26 cellular contexts compared by ENCODE assay signal in the genomic region with DNA sequence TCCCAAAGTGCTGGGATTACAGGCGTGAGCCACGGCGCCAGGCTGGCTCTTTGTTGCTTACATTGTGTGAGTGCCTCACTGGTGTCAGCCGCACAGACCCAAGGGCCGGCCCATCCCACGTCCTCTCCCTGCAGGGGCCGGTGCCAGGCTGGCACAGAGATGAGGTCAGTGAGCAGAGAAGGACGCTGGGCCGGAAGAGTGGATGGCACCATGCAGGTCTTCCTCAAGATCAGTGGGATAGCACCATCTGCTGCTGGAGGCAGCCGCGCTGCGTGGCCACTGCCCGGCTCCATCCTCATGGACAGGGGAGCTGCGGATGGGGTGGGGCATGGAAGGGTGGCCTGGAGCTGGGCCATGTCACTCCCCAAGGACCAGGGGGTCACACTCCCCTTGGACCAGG. TPM values are rescaled to one million over a fixed set of nuclear protein-coding genes. Genes with fewer than 3 reads are reported as not detected.
A peak's percentile ranks its signal among the peaks of the same experiment; 100 is the strongest.
DNase-seq lines count a peak whose midpoint lies in the region; ATAC-seq, FAIRE-seq and TF ChIP-seq lines count a peak whose summit lies in the region.
"Had no signal": no experiment of that assay in that cellular context is flagged by ENCODE, and none has a peak within 500 bp of the region (broad histone marks: within the 10 kb centered on the region; RNA-seq: fewer than 3 reads in every experiment).

No MANE protein-coding gene starts in this region.

- no peak for TF ChIP-seq CTCF in left ventricle myocardium inferior (IDR thresholded peaks at IDR 0.05; ENCODE audit: borderline replicate concordance)

- no peaks in the 10 kb centered on the region for H3K36me3 ChIP-seq in left ventricle myocardium inferior
- H3K36me3 ChIP-seq: BE2C, cardiac muscle cell, thyroid gland had no signal

- DNase-seq in Right ventricle myocardium inferior (ENCODE audit: missing footprints) = no peak
- DNase-seq in left ventricle myocardium inferior = no peak
- peak; percentile 13 for DNase-seq in amniotic epithelial cell (ENCODE audit: low read depth)
- DNase-seq in kidney glomerular epithelial cell (lab: John Stamatoyannopoulos, UW) = peak; percentile 14
- no peak for DNase-seq in RCC 7860 (ENCODE audit: low spot score)
- DNase-seq in epidermal melanocyte (ENCODE audit: insufficient read length, low spot score) = no peak
- DNase-seq in SKM-1 treated with dmso at 0.1 percent for 144 hours (lab: John Stamatoyannopoulos, UW; ENCODE audit: unreplicated experiment) = no peak
- no peak for DNase-seq in GM12892 (ENCODE audit: insufficient read length)
- DNase-seq: activated naive CD4-positive, alpha-beta T cell treated with anti-CD3 and anti-CD28 coated beads for 36 hours; activated T-cell treated with anti-CD3 and anti-CD28 coated beads, Interleukin-2, amount 50 U/mL, for 1 hour; BE2C; DMS79; erythroblast; foreskin melanocyte; hippocampal formation; NCI-H510A treated with DMSO at 0.1 percent for 48 hours; stimulated activated CD4-positive, alpha-beta T cell treated with anti-CD3 and anti-CD28 coated beads, Interleukin-4, amount 100 ng/mL, for 1 hour; stimulated activated naive CD4-positive, alpha-beta T cell treated with Interleukin-2 at 50 U/mL for 16 hours; SW 1271; thyroid gland had no signal

- FAIRE-seq in RCC 7860 (lab: Jason Lieb, UNC) (no peak), GM12892 (lab: Jason Lieb, UNC) (no peak)
- FAIRE-seq: GM12878 had no signal

- H3K4me1 ChIP-seq in left ventricle myocardium inferior = no peaks in the 10 kb centered on the region
- H3K4me1 ChIP-seq: BE2C, thyroid gland had no signal

- no peak for TF ChIP-seq POLR2A in GM12892 (IDR thresholded peaks at IDR 0.05; ENCODE audit: low read depth, low read length)

- H3K4me3 ChIP-seq in left ventricle myocardium inferior = no peak overlapping the region
- H3K4me3 ChIP-seq: cardiac muscle cell, GM12878, lung, smooth muscle cell, thyroid gland had no signal

- intact Hi-C loops in Right ventricle myocardium inferior (cut with DNase I) = no loop called here
- intact Hi-C loops in left ventricle myocardium inferior (cut with micrococcal nuclease) = no loop called here

- peaks cover 5% of the 10 kb centered on the region for H3K9me3 ChIP-seq in left ventricle myocardium inferior (replicated peaks)
- H3K9me3 ChIP-seq: BE2C, thyroid gland had no signal

- H3K27me3 ChIP-seq in left ventricle myocardium inferior (ENCODE audit: low read depth) = peaks cover 9% of the 10 kb centered on the region
- H3K27me3 ChIP-seq: BE2C, cardiac muscle cell, thyroid gland had no signal

- ATAC-seq in Right ventricle myocardium inferior = peak; percentile 41
- ATAC-seq: activated CD4-positive, CD25-positive, alpha-beta regulatory T cell treated with anti-CD3 and anti-CD28 coated beads, Interleukin-2, amount 50 U/mL, for 24 hours; GM12878 had no signal

- no peak overlapping the region for H3K27ac ChIP-seq in left ventricle myocardium inferior (replicated peaks)
- H3K27ac ChIP-seq: cardiac muscle cell, thyroid gland had no signal

RNA-seq across cellular contexts. Expression of gene FGF4, which starts 22.0 kb away (rescaled TPM):
- total RNA-seq in Right ventricle myocardium inferior (not detected), left ventricle myocardium inferior (not detected)
- not detected for polyA plus RNA-seq in GM12892 (2012; ENCODE audit: missing spikeins)
- total RNA-seq: A673; activated naive CD4-positive, alpha-beta T cell treated with anti-CD3 and anti-CD28 coated beads for 36 hours; cardiac muscle cell; GM12878; lung; smooth muscle cell; thyroid gland had no signal
- polyA plus RNA-seq: cardiac muscle cell, GM12878, lung, smooth muscle cell had no signal

RNA-seq across cellular contexts. Expression of gene FGF3, which starts 22.1 kb away (rescaled TPM):
- total RNA-seq in Right ventricle myocardium inferior (not detected), left ventricle myocardium inferior (not detected)
- polyA plus RNA-seq in GM12892 (2012; ENCODE audit: missing spikeins) = not detected
- total RNA-seq: A673; activated naive CD4-positive, alpha-beta T cell treated with anti-CD3 and anti-CD28 coated beads for 36 hours; GM12878; lung; smooth muscle cell; thyroid gland had no signal
- polyA plus RNA-seq: cardiac muscle cell, GM12878, lung, smooth muscle cell had no signal

Comparison
In these comparisons a context has a peak if more than half of its experiments do, and no peak if none do; other contexts are left out.
1. DNase-seq: peak in amniotic epithelial cell (single experiment) and kidney glomerular epithelial cell (single experiment); none in Right ventricle myocardium inferior (single experiment), left ventricle myocardium inferior (single experiment), RCC 7860 (single experiment), epidermal melanocyte (single experiment), SKM-1 treated with dmso at 0.1 percent for 144 hours (single experiment) and GM12892 (single experiment).